1 cellular context compared by ENCODE assay signal in genomic region chr1:174022080-174022975, GRCh38.
TF ChIP-seq lines count a peak whose summit lies in the region.

A gene with protein sequence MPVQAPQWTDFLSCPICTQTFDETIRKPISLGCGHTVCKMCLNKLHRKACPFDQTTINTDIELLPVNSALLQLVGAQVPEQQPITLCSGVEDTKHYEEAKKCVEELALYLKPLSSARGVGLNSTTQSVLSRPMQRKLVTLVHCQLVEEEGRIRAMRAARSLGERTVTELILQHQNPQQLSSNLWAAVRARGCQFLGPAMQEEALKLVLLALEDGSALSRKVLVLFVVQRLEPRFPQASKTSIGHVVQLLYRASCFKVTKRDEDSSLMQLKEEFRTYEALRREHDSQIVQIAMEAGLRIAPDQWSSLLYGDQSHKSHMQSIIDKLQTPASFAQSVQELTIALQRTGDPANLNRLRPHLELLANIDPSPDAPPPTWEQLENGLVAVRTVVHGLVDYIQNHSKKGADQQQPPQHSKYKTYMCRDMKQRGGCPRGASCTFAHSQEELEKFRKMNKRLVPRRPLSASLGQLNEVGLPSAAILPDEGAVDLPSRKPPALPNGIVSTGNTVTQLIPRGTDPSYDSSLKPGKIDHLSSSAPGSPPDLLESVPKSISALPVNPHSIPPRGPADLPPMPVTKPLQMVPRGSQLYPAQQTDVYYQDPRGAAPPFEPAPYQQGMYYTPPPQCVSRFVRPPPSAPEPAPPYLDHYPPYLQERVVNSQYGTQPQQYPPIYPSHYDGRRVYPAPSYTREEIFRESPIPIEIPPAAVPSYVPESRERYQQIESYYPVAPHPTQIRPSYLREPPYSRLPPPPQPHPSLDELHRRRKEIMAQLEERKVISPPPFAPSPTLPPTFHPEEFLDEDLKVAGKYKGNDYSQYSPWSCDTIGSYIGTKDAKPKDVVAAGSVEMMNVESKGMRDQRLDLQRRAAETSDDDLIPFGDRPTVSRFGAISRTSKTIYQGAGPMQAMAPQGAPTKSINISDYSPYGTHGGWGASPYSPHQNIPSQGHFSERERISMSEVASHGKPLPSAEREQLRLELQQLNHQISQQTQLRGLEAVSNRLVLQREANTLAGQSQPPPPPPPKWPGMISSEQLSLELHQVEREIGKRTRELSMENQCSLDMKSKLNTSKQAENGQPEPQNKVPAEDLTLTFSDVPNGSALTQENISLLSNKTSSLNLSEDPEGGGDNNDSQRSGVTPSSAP (minus strand): TSS chr1:174022357. CDS start chr1:173992985, 29,372 bp downstream.

TF ChIP-seq in HEK293, 187 proteins besides CTCF, POLR2A, EP300 and RAD21 (continued from another document and continues in another):
- TF ChIP-seq, protein P1, sequence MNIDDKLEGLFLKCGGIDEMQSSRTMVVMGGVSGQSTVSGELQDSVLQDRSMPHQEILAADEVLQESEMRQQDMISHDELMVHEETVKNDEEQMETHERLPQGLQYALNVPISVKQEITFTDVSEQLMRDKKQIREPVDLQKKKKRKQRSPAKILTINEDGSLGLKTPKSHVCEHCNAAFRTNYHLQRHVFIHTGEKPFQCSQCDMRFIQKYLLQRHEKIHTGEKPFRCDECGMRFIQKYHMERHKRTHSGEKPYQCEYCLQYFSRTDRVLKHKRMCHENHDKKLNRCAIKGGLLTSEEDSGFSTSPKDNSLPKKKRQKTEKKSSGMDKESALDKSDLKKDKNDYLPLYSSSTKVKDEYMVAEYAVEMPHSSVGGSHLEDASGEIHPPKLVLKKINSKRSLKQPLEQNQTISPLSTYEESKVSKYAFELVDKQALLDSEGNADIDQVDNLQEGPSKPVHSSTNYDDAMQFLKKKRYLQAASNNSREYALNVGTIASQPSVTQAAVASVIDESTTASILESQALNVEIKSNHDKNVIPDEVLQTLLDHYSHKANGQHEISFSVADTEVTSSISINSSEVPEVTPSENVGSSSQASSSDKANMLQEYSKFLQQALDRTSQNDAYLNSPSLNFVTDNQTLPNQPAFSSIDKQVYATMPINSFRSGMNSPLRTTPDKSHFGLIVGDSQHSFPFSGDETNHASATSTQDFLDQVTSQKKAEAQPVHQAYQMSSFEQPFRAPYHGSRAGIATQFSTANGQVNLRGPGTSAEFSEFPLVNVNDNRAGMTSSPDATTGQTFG (tag by site-specific recombination; IDR thresholded peaks at IDR 0.05; ENCODE audit: borderline replicate concordance) = no peak
- TF ChIP-seq ZNF223 (tag by site-specific recombination; IDR thresholded peaks at IDR 0.05) = no peak
- TF ChIP-seq ZNF121 (tag by site-specific recombination; IDR thresholded peaks at IDR 0.05) = no peak
- TF ChIP-seq ZNF266 (tag by site-specific recombination; IDR thresholded peaks at IDR 0.05; ENCODE audit: low read depth) = no peak
- TF ChIP-seq ZEB2 (tag by site-specific recombination; IDR thresholded peaks at IDR 0.05) = peak; percentile 95
- TF ChIP-seq YY1 (tag by site-specific recombination; IDR thresholded peaks at IDR 0.05) = peak; percentile 81
- TF ChIP-seq ZNF175 (tag by site-specific recombination; IDR thresholded peaks at IDR 0.05) = no peak
- no peak for TF ChIP-seq ZNF596 (tag by site-specific recombination; IDR thresholded peaks at IDR 0.05)
- no peak for TF ChIP-seq ZNF580 (tag by site-specific recombination; IDR thresholded peaks at IDR 0.05)
- TF ChIP-seq ZNF239 (tag by site-specific recombination; IDR thresholded peaks at IDR 0.05) = no peak
- no peak for TF ChIP-seq ZNF274 (IDR thresholded peaks at IDR 0.05; ENCODE audit: low read length)
- no peak for TF ChIP-seq ZNF274 (tag by site-specific recombination; IDR thresholded peaks at IDR 0.05; ENCODE audit: borderline replicate concordance)
- no peak for TF ChIP-seq KLF10 (tag by site-specific recombination; IDR thresholded peaks at IDR 0.05)
- TF ChIP-seq, protein P2, sequence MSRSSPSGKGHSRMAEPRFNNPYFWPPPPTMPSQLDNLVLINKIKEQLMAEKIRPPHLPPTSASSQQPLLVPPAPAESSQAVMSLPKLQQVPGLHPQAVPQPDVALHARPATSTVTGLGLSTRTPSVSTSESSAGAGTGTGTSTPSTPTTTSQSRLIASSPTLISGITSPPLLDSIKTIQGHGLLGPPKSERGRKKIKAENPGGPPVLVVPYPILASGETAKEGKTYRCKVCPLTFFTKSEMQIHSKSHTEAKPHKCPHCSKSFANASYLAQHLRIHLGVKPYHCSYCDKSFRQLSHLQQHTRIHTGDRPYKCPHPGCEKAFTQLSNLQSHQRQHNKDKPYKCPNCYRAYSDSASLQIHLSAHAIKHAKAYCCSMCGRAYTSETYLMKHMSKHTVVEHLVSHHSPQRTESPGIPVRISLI (tag by site-specific recombination; IDR thresholded peaks at IDR 0.05) = no peak
- TF ChIP-seq ZNF23 (tag by site-specific recombination; IDR thresholded peaks at IDR 0.05; ENCODE audit: borderline replicate concordance) = no peak
- TF ChIP-seq, protein P3, sequence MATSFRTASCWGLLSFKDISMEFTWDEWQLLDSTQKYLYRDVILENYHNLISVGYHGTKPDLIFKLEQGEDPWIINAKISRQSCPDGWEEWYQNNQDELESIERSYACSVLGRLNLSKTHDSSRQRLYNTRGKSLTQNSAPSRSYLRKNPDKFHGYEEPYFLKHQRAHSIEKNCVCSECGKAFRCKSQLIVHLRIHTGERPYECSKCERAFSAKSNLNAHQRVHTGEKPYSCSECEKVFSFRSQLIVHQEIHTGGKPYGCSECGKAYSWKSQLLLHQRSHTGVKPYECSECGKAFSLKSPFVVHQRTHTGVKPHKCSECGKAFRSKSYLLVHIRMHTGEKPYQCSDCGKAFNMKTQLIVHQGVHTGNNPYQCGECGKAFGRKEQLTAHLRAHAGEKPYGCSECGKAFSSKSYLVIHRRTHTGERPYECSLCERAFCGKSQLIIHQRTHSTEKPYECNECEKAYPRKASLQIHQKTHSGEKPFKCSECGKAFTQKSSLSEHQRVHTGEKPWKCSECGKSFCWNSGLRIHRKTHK (tag by site-specific recombination; IDR thresholded peaks at IDR 0.05) = no peak
- no peak for TF ChIP-seq ZNF488 (tag by site-specific recombination; IDR thresholded peaks at IDR 0.05)
- TF ChIP-seq, protein P4, sequence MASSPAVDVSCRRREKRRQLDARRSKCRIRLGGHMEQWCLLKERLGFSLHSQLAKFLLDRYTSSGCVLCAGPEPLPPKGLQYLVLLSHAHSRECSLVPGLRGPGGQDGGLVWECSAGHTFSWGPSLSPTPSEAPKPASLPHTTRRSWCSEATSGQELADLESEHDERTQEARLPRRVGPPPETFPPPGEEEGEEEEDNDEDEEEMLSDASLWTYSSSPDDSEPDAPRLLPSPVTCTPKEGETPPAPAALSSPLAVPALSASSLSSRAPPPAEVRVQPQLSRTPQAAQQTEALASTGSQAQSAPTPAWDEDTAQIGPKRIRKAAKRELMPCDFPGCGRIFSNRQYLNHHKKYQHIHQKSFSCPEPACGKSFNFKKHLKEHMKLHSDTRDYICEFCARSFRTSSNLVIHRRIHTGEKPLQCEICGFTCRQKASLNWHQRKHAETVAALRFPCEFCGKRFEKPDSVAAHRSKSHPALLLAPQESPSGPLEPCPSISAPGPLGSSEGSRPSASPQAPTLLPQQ (tag by site-specific recombination; IDR thresholded peaks at IDR 0.05) = peak; percentile 36; the same call in 1 of the 2 replicates
- no peak; the same call in 1 of the 2 replicates for TF ChIP-seq OVOL3 (tag by site-specific recombination; IDR thresholded peaks at IDR 0.05)
- no peak for TF ChIP-seq ZNF155 (tag by site-specific recombination; IDR thresholded peaks at IDR 0.05)
- TF ChIP-seq ZNF335 (tag by site-specific recombination; conservative IDR thresholded peaks at IDR 0.05) = peak; percentile 40; the same call in 1 of the 2 replicates
- TF ChIP-seq SETDB1 (IDR thresholded peaks at IDR 0.05; ENCODE audit: insufficient read length, low read length) = no peak
- TF ChIP-seq PRDM10 (tag by site-specific recombination; IDR thresholded peaks at IDR 0.05) = peak; percentile 95
- TF ChIP-seq ZBTB48 (tag by site-specific recombination; IDR thresholded peaks at IDR 0.05) = peak; percentile 58; the same call in 1 of the 2 replicates
- TF ChIP-seq ZNF76 (tag by site-specific recombination; IDR thresholded peaks at IDR 0.05; ENCODE audit: borderline replicate concordance, low read depth) = no peak
- TF ChIP-seq PRDM4 (tag by site-specific recombination; IDR thresholded peaks at IDR 0.05) = no peak
- no peak; the same call in 1 of the 2 replicates for TF ChIP-seq ZNF660 (tag by site-specific recombination; IDR thresholded peaks at IDR 0.05)
- no peak for TF ChIP-seq ZNF169 (tag by site-specific recombination; IDR thresholded peaks at IDR 0.05)
- 0 out of 2 replicates have a peak, but pooled peaks have one; percentile 2 for TF ChIP-seq ZNF10 (tag by site-specific recombination; IDR thresholded peaks at IDR 0.05)
- no peak for TF ChIP-seq ZNF776 (tag by site-specific recombination; IDR thresholded peaks at IDR 0.05; ENCODE audit: borderline replicate concordance)
- no peak for TF ChIP-seq ZNF529 (tag by site-specific recombination; IDR thresholded peaks at IDR 0.05; ENCODE audit: insufficient replicate concordance)
- no peak for TF ChIP-seq HOXC10 (CRISPR knock-in tag; IDR thresholded peaks at IDR 0.05)
- TF ChIP-seq, protein P5, sequence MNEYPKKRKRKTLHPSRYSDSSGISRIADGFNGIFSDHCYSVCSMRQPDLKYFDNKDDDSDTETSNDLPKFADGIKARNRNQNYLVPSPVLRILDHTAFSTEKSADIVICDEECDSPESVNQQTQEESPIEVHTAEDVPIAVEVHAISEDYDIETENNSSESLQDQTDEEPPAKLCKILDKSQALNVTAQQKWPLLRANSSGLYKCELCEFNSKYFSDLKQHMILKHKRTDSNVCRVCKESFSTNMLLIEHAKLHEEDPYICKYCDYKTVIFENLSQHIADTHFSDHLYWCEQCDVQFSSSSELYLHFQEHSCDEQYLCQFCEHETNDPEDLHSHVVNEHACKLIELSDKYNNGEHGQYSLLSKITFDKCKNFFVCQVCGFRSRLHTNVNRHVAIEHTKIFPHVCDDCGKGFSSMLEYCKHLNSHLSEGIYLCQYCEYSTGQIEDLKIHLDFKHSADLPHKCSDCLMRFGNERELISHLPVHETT (tag by site-specific recombination; IDR thresholded peaks at IDR 0.05) = peak; percentile 61; the same call in 1 of the 2 replicates
- no peak for TF ChIP-seq ZFP41 (tag by site-specific recombination; IDR thresholded peaks at IDR 0.05; ENCODE audit: borderline replicate concordance)
- TF ChIP-seq FEZF1 (tag by site-specific recombination; IDR thresholded peaks at IDR 0.05) = no peak
- TF ChIP-seq ZNF521 (tag by site-specific recombination; IDR thresholded peaks at IDR 0.05) = no peak
- TF ChIP-seq ZNF248 (tag by site-specific recombination; IDR thresholded peaks at IDR 0.05) = no peak
